Comparison of ENCODE assay signal across 2 cellular contexts in the genomic region with DNA sequence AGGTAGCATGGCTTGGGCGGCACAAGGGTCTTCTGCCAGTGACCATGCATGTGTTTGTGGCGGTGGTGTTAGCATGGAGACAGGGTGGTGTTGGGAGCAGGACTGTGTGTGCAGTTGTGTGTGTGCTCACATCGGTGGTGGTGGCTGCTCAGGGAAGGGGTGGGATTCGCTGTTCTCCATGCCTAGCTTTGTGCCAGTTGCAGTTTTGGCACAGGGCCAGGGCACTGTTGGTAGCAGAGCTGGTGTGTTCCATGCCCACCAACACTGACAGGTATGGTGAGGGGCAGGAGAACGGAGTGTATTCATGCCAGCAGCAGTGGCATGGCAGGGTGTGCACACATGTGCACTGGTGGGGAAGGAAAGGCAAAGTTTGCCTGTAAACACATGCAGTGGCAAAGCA.
TF ChIP-seq lines count a peak whose summit lies in the region.

No MANE protein-coding gene starts in this region.

TF ChIP-seq in HEK293, 187 proteins besides CTCF, POLR2A, EP300 and RAD21:
- TF ChIP-seq ZNF658 (tag by site-specific recombination; IDR thresholded peaks at IDR 0.05) (no peak), ZBTB1 (tag by site-specific recombination; IDR thresholded peaks at IDR 0.05) (no peak), SP3 (tag by site-specific recombination; IDR thresholded peaks at IDR 0.05) (no peak), ZNF175 (tag by site-specific recombination; IDR thresholded peaks at IDR 0.05) (no peak), ZNF157 (tag by site-specific recombination; IDR thresholded peaks at IDR 0.05) (0 out of 2 replicates have a peak, but pooled peaks have one; percentile 47), ZBTB20 (tag by site-specific recombination; IDR thresholded peaks at IDR 0.05) (no peak), WT1 (tag by site-specific recombination; IDR thresholded peaks at IDR 0.05) (no peak)

TF ChIP-seq in H1, 55 proteins besides CTCF, POLR2A, EP300 and RAD21:
- TF ChIP-seq SIRT6 (IDR thresholded peaks at IDR 0.05; ENCODE audit: low read length) (no peak), KDM1A (IDR thresholded peaks at IDR 0.05; ENCODE audit: borderline replicate concordance, low read length) (no peak), SP4 (IDR thresholded peaks at IDR 0.05; ENCODE audit: low read length) (no peak), CEBPB (IDR thresholded peaks at IDR 0.05; ENCODE audit: low read depth, low read length) (no peak), SRF (IDR thresholded peaks at IDR 0.05; ENCODE audit: low read depth, low read length) (no peak), CBX5 (IDR thresholded peaks at IDR 0.05; ENCODE audit: low read depth, low read length) (no peak), SIN3A (conservative IDR thresholded peaks at IDR 0.05 in 1 of 2, IDR thresholded peaks at IDR 0.05 in 1 of 2; ENCODE audit: low read depth in 1 of 2, low read length in 2 of 2) (no peak), HDAC6 (IDR thresholded peaks at IDR 0.05; ENCODE audit: low read depth, low read length) (no peak), GTF2F1 (IDR thresholded peaks at IDR 0.05; ENCODE audit: borderline replicate concordance, low read depth, low read length) (no peak)
- TF ChIP-seq, protein P1, sequence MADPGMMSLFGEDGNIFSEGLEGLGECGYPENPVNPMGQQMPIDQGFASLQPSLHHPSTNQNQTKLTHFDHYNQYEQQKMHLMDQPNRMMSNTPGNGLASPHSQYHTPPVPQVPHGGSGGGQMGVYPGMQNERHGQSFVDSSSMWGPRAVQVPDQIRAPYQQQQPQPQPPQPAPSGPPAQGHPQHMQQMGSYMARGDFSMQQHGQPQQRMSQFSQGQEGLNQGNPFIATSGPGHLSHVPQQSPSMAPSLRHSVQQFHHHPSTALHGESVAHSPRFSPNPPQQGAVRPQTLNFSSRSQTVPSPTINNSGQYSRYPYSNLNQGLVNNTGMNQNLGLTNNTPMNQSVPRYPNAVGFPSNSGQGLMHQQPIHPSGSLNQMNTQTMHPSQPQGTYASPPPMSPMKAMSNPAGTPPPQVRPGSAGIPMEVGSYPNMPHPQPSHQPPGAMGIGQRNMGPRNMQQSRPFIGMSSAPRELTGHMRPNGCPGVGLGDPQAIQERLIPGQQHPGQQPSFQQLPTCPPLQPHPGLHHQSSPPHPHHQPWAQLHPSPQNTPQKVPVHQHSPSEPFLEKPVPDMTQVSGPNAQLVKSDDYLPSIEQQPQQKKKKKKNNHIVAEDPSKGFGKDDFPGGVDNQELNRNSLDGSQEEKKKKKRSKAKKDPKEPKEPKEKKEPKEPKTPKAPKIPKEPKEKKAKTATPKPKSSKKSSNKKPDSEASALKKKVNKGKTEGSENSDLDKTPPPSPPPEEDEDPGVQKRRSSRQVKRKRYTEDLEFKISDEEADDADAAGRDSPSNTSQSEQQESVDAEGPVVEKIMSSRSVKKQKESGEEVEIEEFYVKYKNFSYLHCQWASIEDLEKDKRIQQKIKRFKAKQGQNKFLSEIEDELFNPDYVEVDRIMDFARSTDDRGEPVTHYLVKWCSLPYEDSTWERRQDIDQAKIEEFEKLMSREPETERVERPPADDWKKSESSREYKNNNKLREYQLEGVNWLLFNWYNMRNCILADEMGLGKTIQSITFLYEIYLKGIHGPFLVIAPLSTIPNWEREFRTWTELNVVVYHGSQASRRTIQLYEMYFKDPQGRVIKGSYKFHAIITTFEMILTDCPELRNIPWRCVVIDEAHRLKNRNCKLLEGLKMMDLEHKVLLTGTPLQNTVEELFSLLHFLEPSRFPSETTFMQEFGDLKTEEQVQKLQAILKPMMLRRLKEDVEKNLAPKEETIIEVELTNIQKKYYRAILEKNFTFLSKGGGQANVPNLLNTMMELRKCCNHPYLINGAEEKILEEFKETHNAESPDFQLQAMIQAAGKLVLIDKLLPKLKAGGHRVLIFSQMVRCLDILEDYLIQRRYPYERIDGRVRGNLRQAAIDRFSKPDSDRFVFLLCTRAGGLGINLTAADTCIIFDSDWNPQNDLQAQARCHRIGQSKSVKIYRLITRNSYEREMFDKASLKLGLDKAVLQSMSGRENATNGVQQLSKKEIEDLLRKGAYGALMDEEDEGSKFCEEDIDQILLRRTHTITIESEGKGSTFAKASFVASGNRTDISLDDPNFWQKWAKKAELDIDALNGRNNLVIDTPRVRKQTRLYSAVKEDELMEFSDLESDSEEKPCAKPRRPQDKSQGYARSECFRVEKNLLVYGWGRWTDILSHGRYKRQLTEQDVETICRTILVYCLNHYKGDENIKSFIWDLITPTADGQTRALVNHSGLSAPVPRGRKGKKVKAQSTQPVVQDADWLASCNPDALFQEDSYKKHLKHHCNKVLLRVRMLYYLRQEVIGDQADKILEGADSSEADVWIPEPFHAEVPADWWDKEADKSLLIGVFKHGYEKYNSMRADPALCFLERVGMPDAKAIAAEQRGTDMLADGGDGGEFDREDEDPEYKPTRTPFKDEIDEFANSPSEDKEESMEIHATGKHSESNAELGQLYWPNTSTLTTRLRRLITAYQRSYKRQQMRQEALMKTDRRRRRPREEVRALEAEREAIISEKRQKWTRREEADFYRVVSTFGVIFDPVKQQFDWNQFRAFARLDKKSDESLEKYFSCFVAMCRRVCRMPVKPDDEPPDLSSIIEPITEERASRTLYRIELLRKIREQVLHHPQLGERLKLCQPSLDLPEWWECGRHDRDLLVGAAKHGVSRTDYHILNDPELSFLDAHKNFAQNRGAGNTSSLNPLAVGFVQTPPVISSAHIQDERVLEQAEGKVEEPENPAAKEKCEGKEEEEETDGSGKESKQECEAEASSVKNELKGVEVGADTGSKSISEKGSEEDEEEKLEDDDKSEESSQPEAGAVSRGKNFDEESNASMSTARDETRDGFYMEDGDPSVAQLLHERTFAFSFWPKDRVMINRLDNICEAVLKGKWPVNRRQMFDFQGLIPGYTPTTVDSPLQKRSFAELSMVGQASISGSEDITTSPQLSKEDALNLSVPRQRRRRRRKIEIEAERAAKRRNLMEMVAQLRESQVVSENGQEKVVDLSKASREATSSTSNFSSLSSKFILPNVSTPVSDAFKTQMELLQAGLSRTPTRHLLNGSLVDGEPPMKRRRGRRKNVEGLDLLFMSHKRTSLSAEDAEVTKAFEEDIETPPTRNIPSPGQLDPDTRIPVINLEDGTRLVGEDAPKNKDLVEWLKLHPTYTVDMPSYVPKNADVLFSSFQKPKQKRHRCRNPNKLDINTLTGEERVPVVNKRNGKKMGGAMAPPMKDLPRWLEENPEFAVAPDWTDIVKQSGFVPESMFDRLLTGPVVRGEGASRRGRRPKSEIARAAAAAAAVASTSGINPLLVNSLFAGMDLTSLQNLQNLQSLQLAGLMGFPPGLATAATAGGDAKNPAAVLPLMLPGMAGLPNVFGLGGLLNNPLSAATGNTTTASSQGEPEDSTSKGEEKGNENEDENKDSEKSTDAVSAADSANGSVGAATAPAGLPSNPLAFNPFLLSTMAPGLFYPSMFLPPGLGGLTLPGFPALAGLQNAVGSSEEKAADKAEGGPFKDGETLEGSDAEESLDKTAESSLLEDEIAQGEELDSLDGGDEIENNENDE (IDR thresholded peaks at IDR 0.05; ENCODE audit: insufficient replicate concordance, low read length) = no peak
